ENCODE assay signal across 29 cellular contexts in the genomic region with DNA sequence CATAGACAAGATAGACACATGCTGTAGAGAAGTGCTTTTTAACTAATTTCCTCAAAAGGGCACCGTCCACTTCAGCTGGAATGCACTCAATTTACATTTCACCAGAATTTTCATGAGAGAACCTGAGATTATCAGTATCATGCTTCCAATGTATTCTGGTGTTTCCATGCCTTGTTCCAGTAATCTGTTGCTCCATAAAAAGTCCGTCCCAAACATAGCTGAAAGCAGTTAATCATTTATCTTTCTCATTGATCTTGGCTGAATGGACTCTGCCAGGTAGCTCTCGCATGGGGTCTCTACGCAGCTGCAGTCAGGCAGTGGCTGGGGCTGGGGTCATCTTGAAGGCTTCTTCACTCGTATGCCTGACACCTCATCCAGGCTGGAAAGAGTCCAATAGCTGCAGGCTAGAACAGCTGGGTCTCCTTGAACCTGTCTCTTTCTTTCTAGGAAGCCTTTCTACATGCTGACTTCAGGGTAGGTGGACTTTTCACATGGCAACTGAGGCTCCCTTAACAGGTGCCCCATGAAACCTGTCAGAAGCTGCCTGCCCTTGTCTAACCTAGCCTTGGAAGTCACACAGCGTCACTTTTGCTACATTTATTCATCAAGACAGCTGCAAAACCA. TPM values are rescaled to one million over a fixed set of nuclear protein-coding genes. Genes with fewer than 3 reads are reported as not detected.
"Had no signal": no experiment of that assay in that cellular context is flagged by ENCODE, and none has a peak within 500 bp of the region (broad histone marks: within the 10 kb centered on the region; RNA-seq: fewer than 3 reads in every experiment).

No MANE protein-coding gene starts in this region.

- H3K27ac ChIP-seq: breast epithelium, KMS-11, VCaP had no signal

- H3K4me3 ChIP-seq: breast epithelium, MG63 had no signal

- H3K9ac ChIP-seq: KMS-11, SK-N-SH had no signal

- DNase-seq: activated CD4-positive, alpha-beta memory T cell treated with anti-CD3 and anti-CD28 coated beads for 36 hours; activated CD4-positive, alpha-beta T cell treated with anti-CD3 and anti-CD28 coated beads, Interleukin-2, amount 10 ng/mL, durations not matched to agents 7 days and 5 days; activated CD4-positive, CD25-positive, alpha-beta regulatory T cell; activated CD8-positive, alpha-beta memory T cell treated with anti-CD3 and anti-CD28 coated beads for 24 hours; activated gamma-delta T cell; activated naive CD4-positive, alpha-beta T cell treated with anti-CD3 and anti-CD28 coated beads for 36 hours; activated T-cell treated with anti-CD3 and anti-CD28 coated beads, Interleukin-2, amount 50 U/mL, for 4 hours; central memory CD4-positive, alpha-beta T cell; MG63; MV-4-11; NCI-H1092 treated with DMSO at 0.1 percent for 48 hours; NCI-H1417 treated with DMSO at 0.1 percent for 48 hours; NCI-H1694; NCI-H2029; NCI-H2107; NCI-H2171 treated with DMSO at 0.1 percent for 48 hours; NCI-H226; NCI-H526; NCI-H774; OCI-M1; RPMI8226; SK-N-SH; T-helper 1 cell had no signal

- H3K4me2 ChIP-seq: KMS-11, SK-N-SH had no signal

- H3K9me3 ChIP-seq: breast epithelium, MG63, SK-N-SH had no signal

- H3K27me3 ChIP-seq: breast epithelium, MG63 had no signal

- ATAC-seq: activated T-cell treated with anti-CD3 and anti-CD28 coated beads, Interleukin-2, amount 50 U/mL, for 4 hours; Panc1; Right ventricle myocardium inferior had no signal

- H3K4me1 ChIP-seq: breast epithelium had no signal

- H3K36me3 ChIP-seq: breast epithelium, MG63 had no signal

RNA-seq across cellular contexts. Expression of gene COL12A1, which starts 18.6 kb away (rescaled TPM):
- total RNA-seq: activated CD4-positive, alpha-beta memory T cell treated with anti-CD3 and anti-CD28 coated beads for 36 hours; activated CD4-positive, alpha-beta T cell treated with anti-CD3 and anti-CD28 coated beads, Interleukin-2, amount 10 ng/mL, durations not matched to agents 7 days and 5 days; T-helper 2 cell treated with Interferon-gamma antibody and Interleukin-4, amounts not matched to agents 100 ng/mL and 5 ng/mL, for 36 hours had no signal
